Comparison of ENCODE assay signal across 10 cellular contexts in the genomic region with DNA sequence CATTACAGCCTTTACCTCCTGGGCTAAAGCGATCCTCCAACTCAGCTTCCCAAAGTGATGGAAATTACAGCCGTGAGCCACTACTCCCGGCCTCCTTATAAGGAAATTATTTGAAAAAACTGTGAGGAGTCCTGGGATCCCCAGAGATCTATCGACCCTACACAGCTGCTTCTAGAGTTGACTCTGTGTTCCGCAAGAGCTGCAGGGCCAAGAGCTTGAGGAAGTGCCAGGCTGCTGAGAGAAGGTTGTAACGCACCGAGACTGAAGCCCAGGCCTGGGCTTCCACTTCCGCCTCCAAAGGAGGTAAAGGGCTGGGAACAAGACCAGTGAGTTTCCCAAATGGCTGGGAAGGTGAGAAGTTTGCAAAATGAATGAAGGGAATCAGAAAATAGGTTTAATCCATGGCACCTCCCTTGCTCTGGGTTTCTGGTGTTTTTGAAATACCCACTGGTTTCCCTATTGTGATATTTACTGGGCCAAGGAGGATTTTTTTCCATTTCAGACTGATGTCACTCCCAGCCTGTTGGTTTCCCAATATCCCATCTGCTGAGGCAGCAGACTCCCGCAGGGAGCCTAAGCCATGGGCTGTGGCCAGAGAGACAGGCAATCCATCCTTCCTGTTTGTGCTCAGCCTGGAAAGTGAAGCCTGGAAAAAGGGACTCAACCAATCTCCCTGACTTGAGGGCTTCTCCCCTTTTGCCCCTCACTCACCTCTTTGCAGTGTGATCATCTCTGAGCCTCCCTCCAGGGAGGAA. TPM values are rescaled to one million over a fixed set of nuclear protein-coding genes. Genes with fewer than 3 reads are reported as not detected.
A peak's percentile ranks its signal among the peaks of the same experiment; 100 is the strongest.
DNase-seq lines count a peak whose midpoint lies in the region; ATAC-seq and TF ChIP-seq lines count a peak whose summit lies in the region.
"Had no signal": no experiment of that assay in that cellular context is flagged by ENCODE, and none has a peak within 500 bp of the region (broad histone marks: within the 10 kb centered on the region; RNA-seq: fewer than 3 reads in every experiment).

No MANE protein-coding gene starts in this region.

- no peak overlapping the region for H3K27ac ChIP-seq in CD8-positive, alpha-beta memory T cell (ENCODE audit: low read depth, low read length)

- H3K4me3 Mint-ChIP-seq in CD8-positive, alpha-beta memory T cell: no peak overlapping the region
- H3K4me3 Mint-ChIP-seq: CD4-positive, CD25-positive, alpha-beta regulatory T cell had no signal

- CTCF ChIA-PET in CD8-positive, alpha-beta memory T cell (lab: Charles Lee): interaction anchor here (1.7 kb wide), 1 partner anchor 9 kb away, joined by 3 read pairs; no protein-coding TSS in a partner anchor

- no peaks in the 10 kb centered on the region for H3K4me1 Mint-ChIP-seq in CD8-positive, alpha-beta memory T cell
- H3K4me1 Mint-ChIP-seq: CD4-positive, CD25-positive, alpha-beta regulatory T cell had no signal

- TF ChIP-seq POLR2A in erythroblast (IDR thresholded peaks at IDR 0.05; ENCODE audit: low read length): no peak

- no peaks in the 10 kb centered on the region for H3K27me3 ChIP-seq in CD8-positive, alpha-beta memory T cell (ENCODE audit: insufficient read depth, low read length, poor library complexity, severe bottlenecking)

- DNase-seq in AG08396 (ENCODE audit: low spot score) (peak; percentile 54), choroid plexus epithelial cell (ENCODE audit: low read depth) (peak; percentile 65), mucosa of descending colon (peak in 2 of 3 donors; percentile 30 to 67), erythroblast (lab: John Stamatoyannopoulos, UW) (no peak)
- no peak for DNase-seq in CD8-positive, alpha-beta memory T cell
- DNase-seq: CD4-positive, CD25-positive, alpha-beta regulatory T cell had no signal

- H3K9me3 ChIP-seq in mucosa of descending colon: no peaks in the 10 kb centered on the region
- H3K9me3 ChIP-seq in CD8-positive, alpha-beta memory T cell (ENCODE audit: low read length): no peaks in the 10 kb centered on the region

- peaks cover 0 to 3% of the 10 kb centered on the region in 2 donors for H3K27me3 Mint-ChIP-seq in CD8-positive, alpha-beta memory T cell
- H3K27me3 Mint-ChIP-seq: CD4-positive, CD25-positive, alpha-beta regulatory T cell had no signal

- H3K36me3 ChIP-seq in mucosa of descending colon (ENCODE audit: low read depth): no peaks in the 10 kb centered on the region
- H3K36me3 ChIP-seq in CD8-positive, alpha-beta memory T cell (ENCODE audit: insufficient read depth, low read length): no peaks in the 10 kb centered on the region

- H3K4me1 ChIP-seq in mucosa of descending colon (ENCODE audit: low read depth): peaks cover 9% of the 10 kb centered on the region
- H3K4me1 ChIP-seq in CD8-positive, alpha-beta memory T cell (ENCODE audit: insufficient read depth, low read length): no peaks in the 10 kb centered on the region

- H3K27ac Mint-ChIP-seq in CD8-positive, alpha-beta memory T cell: no peak overlapping the region

- H3K9me3 Mint-ChIP-seq in CD8-positive, alpha-beta memory T cell: no peaks in the 10 kb centered on the region

- H3K4me3 ChIP-seq in choroid plexus epithelial cell (ENCODE audit: low read depth, low read length): no peak overlapping the region
- no peak overlapping the region for H3K4me3 ChIP-seq in mucosa of descending colon
- H3K4me3 ChIP-seq in CD8-positive, alpha-beta memory T cell (ENCODE audit: low read length): no peak overlapping the region
- H3K4me3 ChIP-seq: K562 had no signal

- peaks cover 0 to 3% (median 2%) of the 10 kb centered on the region in 3 donors for H3K36me3 Mint-ChIP-seq in CD8-positive, alpha-beta memory T cell
- H3K36me3 Mint-ChIP-seq: CD4-positive, CD25-positive, alpha-beta regulatory T cell had no signal

- intact Hi-C loops in mucosa of descending colon (cut with DNase I, micrococcal nuclease): no loop called here

- POLR2A ChIA-PET in CD8-positive, alpha-beta memory T cell (lab: Charles Lee): no interaction called here

- ATAC-seq in HG03175 (IDR thresholded peaks at IDR 0.05; ENCODE audit: unreplicated experiment) (peak; percentile 60), mucosa of descending colon (peak; percentile 66), HG03196 (IDR thresholded peaks at IDR 0.05; ENCODE audit: unreplicated experiment) (no peak), GM21723 (IDR thresholded peaks at IDR 0.05; ENCODE audit: unreplicated experiment) (no peak)
- ATAC-seq: K562 had no signal

- TF ChIP-seq CTCF in choroid plexus epithelial cell (conservative IDR thresholded peaks at IDR 0.05; ENCODE audit: low read depth, low read length) (no peak), mucosa of descending colon (IDR thresholded peaks at IDR 0.05) (no peak)

RNA-seq across cellular contexts. Expression of a gene that starts 22.9 kb away (rescaled TPM):
- total RNA-seq in mucosa of descending colon: 10 to 100 TPM; 45.6 to 77.7 (median 76.9) TPM
- 100 to 1,000 TPM; 138 to 143 TPM for total RNA-seq in CD8-positive, alpha-beta memory T cell
- 316 TPM for polyA plus RNA-seq in CD8-positive, alpha-beta memory T cell

Comparison
In these comparisons a context has a peak if more than half of its experiments do, and no peak if none do; other contexts are left out.
1. DNase-seq: peak in AG08396 (single experiment), choroid plexus epithelial cell (single experiment) and mucosa of descending colon (2 of 3); none in CD8-positive, alpha-beta memory T cell (0 of 5) and erythroblast (0 of 2).
2. ATAC-seq: peak in HG03175 (single experiment) and mucosa of descending colon (single experiment); none in HG03196 (single experiment) and GM21723 (single experiment).